Comparison of ENCODE assay signal across 13 cellular contexts in the genomic region with DNA sequence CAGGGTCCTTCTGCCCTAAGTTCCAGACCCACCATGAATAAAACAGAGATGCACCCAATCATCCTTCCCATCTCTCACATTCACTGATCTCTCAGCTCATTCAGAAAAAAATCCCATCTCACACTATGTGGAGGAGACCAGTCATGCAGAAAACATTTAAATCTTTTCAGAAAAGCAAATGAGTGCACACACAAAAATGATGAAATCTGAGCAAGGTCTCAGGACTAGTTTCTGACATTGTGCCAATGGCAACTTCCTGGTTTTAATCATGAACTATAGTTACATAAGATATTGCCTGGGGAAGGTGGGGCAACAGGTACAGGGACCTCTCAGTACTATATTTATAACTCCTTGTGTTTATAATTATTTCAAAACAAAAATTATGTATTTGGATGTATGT.
DNase-seq lines count a peak whose midpoint lies in the region; ATAC-seq and TF ChIP-seq lines count a peak whose summit lies in the region.
"Had no signal": no experiment of that assay in that cellular context is flagged by ENCODE, and none has a peak within 500 bp of the region (broad histone marks: within the 10 kb centered on the region; RNA-seq: fewer than 3 reads in every experiment).

No MANE protein-coding gene starts in this region.

- no peak for TF ChIP-seq EP300 in ovary (IDR thresholded peaks at IDR 0.05)

- TF ChIP-seq CTCF in LNCaP clone FGC (IDR thresholded peaks at IDR 0.05; ENCODE audit: control insufficient read depth, extremely low read depth, insufficient read depth) (no peak), chondrocyte (IDR thresholded peaks at IDR 0.05) (no peak), mucosa of descending colon (IDR thresholded peaks at IDR 0.05) (no peak), ovary (IDR thresholded peaks at IDR 0.05) (no peak), left ventricle myocardium inferior (IDR thresholded peaks at IDR 0.05; ENCODE audit: borderline replicate concordance) (no peak)

- no peaks in the 10 kb centered on the region for H3K9me3 ChIP-seq in mucosa of descending colon
- H3K9me3 ChIP-seq in ovary = no peaks in the 10 kb centered on the region
- H3K9me3 ChIP-seq in left ventricle myocardium inferior (replicated peaks) = peaks cover 3% of the 10 kb centered on the region

- H3K27ac ChIP-seq in ovary (no peak overlapping the region), left ventricle myocardium inferior (replicated peaks) (no peak overlapping the region)
- H3K27ac ChIP-seq: KMS-11 had no signal

- no peaks in the 10 kb centered on the region for H3K27me3 ChIP-seq in ovary
- H3K27me3 ChIP-seq in left ventricle myocardium inferior (ENCODE audit: low read depth) = no peaks in the 10 kb centered on the region

- intact Hi-C loops in mucosa of descending colon (cut with DNase I, micrococcal nuclease) (no loop called here), ovary (cut with DNase I) (no loop called here), left ventricle myocardium inferior (cut with micrococcal nuclease) (no loop called here)

- TF ChIP-seq POLR2A in ovary (IDR thresholded peaks at IDR 0.05) = no peak

- H3K4me1 Mint-ChIP-seq in chondrocyte (ENCODE audit: low read depth) = peaks cover 20% of the 10 kb centered on the region
- H3K4me1 Mint-ChIP-seq: stimulated activated effector memory CD8-positive, alpha-beta T cell treated with anti-CD3 and anti-CD28 coated beads, Interleukin-12 subunit alpha, Interleukin-12 subunit beta, amount 100 ng/mL, for 72 hours had no signal

- H3K27me3 Mint-ChIP-seq in chondrocyte (ENCODE audit: low read depth) = no peaks in the 10 kb centered on the region

- no peaks in the 10 kb centered on the region for H3K36me3 Mint-ChIP-seq in chondrocyte (ENCODE audit: low read depth)
- H3K36me3 Mint-ChIP-seq: stimulated activated effector memory CD8-positive, alpha-beta T cell treated with anti-CD3 and anti-CD28 coated beads, Interleukin-12 subunit alpha, Interleukin-12 subunit beta, amount 100 ng/mL, for 72 hours had no signal

- DNase-seq in Daoy (ENCODE audit: low read depth) (peak; percentile 56), LNCaP clone FGC (ENCODE audit: low read depth) (peak; percentile 27), chondrocyte (ENCODE audit: low spot score) (no peak), mucosa of descending colon (peak in 1 of 3 donors; percentile 36), NCI-H524 treated with DMSO at 0.1 percent for 48 hours (lab: John Stamatoyannopoulos, UW) (no peak), D341Med (ENCODE audit: low spot score) (no peak), ovary (no peak), left ventricle myocardium inferior (no peak)
- DNase-seq: DND-41, NCI-H524 had no signal

- H3K4me3 ChIP-seq in LNCaP clone FGC (ENCODE audit: low read depth, low read length) = no peak overlapping the region
- H3K4me3 ChIP-seq in mucosa of descending colon = no peak overlapping the region
- no peak overlapping the region for H3K4me3 ChIP-seq in ovary
- no peak overlapping the region for H3K4me3 ChIP-seq in left ventricle myocardium inferior
- H3K4me3 ChIP-seq: smooth muscle cell had no signal

- H3K36me3 ChIP-seq in mucosa of descending colon (ENCODE audit: low read depth) (no peaks in the 10 kb centered on the region), ovary (no peaks in the 10 kb centered on the region), left ventricle myocardium inferior (no peaks in the 10 kb centered on the region)

- no peak overlapping the region for H3K4me3 Mint-ChIP-seq in chondrocyte (ENCODE audit: unreplicated experiment)
- H3K4me3 Mint-ChIP-seq: stimulated activated effector memory CD8-positive, alpha-beta T cell treated with anti-CD3 and anti-CD28 coated beads, Interleukin-12 subunit alpha, Interleukin-12 subunit beta, amount 100 ng/mL, for 72 hours had no signal

- peaks cover under 1% of the 10 kb centered on the region for H3K9me3 Mint-ChIP-seq in chondrocyte (ENCODE audit: low read depth)
- H3K9me3 Mint-ChIP-seq: stimulated activated effector memory CD8-positive, alpha-beta T cell treated with anti-CD3 and anti-CD28 coated beads, Interleukin-12 subunit alpha, Interleukin-12 subunit beta, amount 100 ng/mL, for 72 hours had no signal

- H3K4me1 ChIP-seq in mucosa of descending colon (ENCODE audit: low read depth) = no peaks in the 10 kb centered on the region
- no peaks in the 10 kb centered on the region for H3K4me1 ChIP-seq in ovary (ENCODE audit: insufficient read depth)
- H3K4me1 ChIP-seq in left ventricle myocardium inferior = no peaks in the 10 kb centered on the region

- H3K27ac Mint-ChIP-seq in chondrocyte (ENCODE audit: unreplicated experiment) = peak overlapping the region; percentile 72
- H3K27ac Mint-ChIP-seq: stimulated activated effector memory CD8-positive, alpha-beta T cell treated with anti-CD3 and anti-CD28 coated beads, Interleukin-12 subunit alpha, Interleukin-12 subunit beta, amount 100 ng/mL, for 72 hours had no signal

- peak; percentile 58 for ATAC-seq in mucosa of descending colon

Comparison
In these comparisons a context has a peak if more than half of its experiments do, and no peak if none do; other contexts are left out.
1. DNase-seq: peak in Daoy (single experiment) and LNCaP clone FGC (single experiment); none in chondrocyte (single experiment), NCI-H524 treated with DMSO at 0.1 percent for 48 hours (single experiment), D341Med (single experiment), ovary (0 of 5) and left ventricle myocardium inferior (single experiment).